2 cellular contexts compared by ENCODE assay signal in the genomic region with DNA sequence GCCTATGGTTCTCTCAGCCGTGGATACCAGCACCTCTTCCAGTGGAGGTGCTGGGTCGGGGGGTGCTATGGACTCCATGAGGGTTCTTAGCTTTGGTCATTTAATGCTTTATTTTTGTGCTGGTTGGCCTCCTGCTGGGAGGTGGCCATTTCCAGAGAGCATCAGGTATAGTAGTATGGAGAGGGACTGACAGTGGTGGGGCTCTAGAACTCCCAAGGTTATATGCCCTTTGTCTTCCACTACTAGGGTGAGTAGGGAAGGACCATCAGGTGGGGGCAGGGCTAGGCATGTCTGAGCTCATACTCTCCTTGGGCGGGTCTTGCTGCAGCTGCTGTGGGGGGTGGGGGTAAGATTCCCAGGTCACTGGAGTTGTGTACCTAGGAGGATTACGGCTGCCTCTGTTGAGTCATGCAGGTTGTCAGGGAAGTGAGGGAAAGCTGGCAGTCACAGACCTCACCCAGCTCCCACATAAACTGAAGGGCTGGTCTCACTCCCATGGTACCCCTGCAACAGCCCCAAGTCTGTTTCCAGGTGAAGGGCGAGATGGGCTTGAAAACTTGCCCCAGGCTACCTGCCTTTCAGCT.
TF ChIP-seq lines count a peak whose summit lies in the region.

No MANE protein-coding gene starts in this region.

TF ChIP-seq in HCT116, 20 proteins besides CTCF, POLR2A, EP300 and RAD21:
- no peak for TF ChIP-seq ELF1 (IDR thresholded peaks at IDR 0.05; ENCODE audit: borderline replicate concordance, low read depth)
- TF ChIP-seq, protein P1, sequence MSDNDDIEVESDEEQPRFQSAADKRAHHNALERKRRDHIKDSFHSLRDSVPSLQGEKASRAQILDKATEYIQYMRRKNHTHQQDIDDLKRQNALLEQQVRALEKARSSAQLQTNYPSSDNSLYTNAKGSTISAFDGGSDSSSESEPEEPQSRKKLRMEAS (IDR thresholded peaks at IDR 0.05): no peak
- TF ChIP-seq ZNF274 (IDR thresholded peaks at IDR 0.05; ENCODE audit: low read depth, low read length): no peak
- TF ChIP-seq CBX3 (IDR thresholded peaks at IDR 0.05; ENCODE audit: low read depth): no peak
- TF ChIP-seq SRF (IDR thresholded peaks at IDR 0.05; ENCODE audit: low read depth): no peak

TF ChIP-seq in H1, 55 proteins besides CTCF, POLR2A, EP300 and RAD21:
- no peak for TF ChIP-seq JUND (IDR thresholded peaks at IDR 0.05; ENCODE audit: low read length)
- TF ChIP-seq POLR2AphosphoS5 (IDR thresholded peaks at IDR 0.05; ENCODE audit: low read depth, low read length): no peak
- TF ChIP-seq SP1 (IDR thresholded peaks at IDR 0.05; ENCODE audit: low read depth, low read length): no peak
- TF ChIP-seq CBX8 (IDR thresholded peaks at IDR 0.05; ENCODE audit: borderline replicate concordance, low read depth, low read length): no peak
- TF ChIP-seq KDM5A (IDR thresholded peaks at IDR 0.05; ENCODE audit: low read length): no peak
- TF ChIP-seq BACH1 (IDR thresholded peaks at IDR 0.05; ENCODE audit: low read length): no peak
- TF ChIP-seq, protein P2, sequence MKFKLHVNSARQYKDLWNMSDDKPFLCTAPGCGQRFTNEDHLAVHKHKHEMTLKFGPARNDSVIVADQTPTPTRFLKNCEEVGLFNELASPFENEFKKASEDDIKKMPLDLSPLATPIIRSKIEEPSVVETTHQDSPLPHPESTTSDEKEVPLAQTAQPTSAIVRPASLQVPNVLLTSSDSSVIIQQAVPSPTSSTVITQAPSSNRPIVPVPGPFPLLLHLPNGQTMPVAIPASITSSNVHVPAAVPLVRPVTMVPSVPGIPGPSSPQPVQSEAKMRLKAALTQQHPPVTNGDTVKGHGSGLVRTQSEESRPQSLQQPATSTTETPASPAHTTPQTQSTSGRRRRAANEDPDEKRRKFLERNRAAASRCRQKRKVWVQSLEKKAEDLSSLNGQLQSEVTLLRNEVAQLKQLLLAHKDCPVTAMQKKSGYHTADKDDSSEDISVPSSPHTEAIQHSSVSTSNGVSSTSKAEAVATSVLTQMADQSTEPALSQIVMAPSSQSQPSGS (IDR thresholded peaks at IDR 0.05; ENCODE audit: low read length): no peak
- TF ChIP-seq ZNF274 (IDR thresholded peaks at IDR 0.05; ENCODE audit: borderline replicate concordance, extremely low read depth, low read length): no peak
- no peak for TF ChIP-seq SUZ12 (IDR thresholded peaks at IDR 0.05; ENCODE audit: low read length)
- TF ChIP-seq CEBPB (IDR thresholded peaks at IDR 0.05; ENCODE audit: low read depth, low read length): no peak
- TF ChIP-seq BCL11A (IDR thresholded peaks at IDR 0.05; ENCODE audit: low read depth in 2 of 2, low read length in 2 of 2): no peak
TF ChIP-seq in H1: peak in this region for 0.
